In the genomic region with DNA sequence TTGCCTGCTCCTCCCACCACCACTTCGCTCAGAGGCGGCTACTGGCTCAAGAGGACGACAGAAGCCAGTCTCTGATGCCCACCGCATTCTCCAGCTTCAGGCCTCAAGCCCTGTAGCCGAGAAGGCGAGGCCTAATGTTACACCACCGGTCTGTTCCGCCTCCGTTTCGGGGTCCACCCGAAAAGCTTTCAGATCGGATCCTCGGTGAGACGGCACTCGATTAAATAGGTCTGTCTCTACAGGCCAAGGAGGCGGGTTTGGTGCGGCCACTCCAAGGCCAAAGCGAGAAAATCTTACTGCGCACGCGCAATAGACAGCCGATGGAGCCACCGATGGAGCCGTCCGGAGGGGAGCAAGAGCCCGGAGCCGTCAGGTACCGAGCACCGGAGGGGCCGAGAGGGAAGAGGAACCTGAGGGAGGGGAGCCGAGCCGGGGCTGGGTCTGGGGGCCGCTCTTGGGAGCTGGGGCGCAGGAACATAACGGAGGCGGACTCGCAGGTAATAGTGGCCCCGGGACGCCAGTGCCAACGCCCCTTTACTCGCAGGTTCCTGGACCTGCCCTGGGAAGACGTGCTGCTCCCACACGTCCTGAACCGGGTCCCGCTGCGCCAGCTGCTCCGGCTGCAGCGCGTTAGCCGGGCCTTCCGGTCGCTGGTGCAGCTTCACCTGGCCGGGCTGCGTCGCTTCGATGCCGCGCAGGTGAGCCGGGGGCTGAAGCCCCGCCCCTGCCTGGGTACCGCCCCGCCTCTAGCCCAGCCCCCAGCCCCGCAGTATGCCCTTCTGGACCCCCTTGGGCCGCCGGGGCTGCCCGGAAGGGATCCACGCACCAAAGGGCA, we compare ENCODE assay signal across 1 cellular context.
A peak's percentile ranks its signal among the peaks of the same experiment; 100 is the strongest.
TF ChIP-seq lines count a peak whose summit lies in the region.

A gene with protein sequence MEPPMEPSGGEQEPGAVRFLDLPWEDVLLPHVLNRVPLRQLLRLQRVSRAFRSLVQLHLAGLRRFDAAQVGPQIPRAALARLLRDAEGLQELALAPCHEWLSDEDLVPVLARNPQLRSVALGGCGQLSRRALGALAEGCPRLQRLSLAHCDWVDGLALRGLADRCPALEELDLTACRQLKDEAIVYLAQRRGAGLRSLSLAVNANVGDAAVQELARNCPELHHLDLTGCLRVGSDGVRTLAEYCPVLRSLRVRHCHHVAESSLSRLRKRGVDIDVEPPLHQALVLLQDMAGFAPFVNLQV (plus strand): TSS at position 27 of the 835 bp plus-strand sequence. CDS start 294 bp downstream, at position 321.

TF ChIP-seq in K562, 482 proteins besides CTCF, POLR2A, EP300 and RAD21 (continued from another document and continues in another):
- TF ChIP-seq, protein P1, sequence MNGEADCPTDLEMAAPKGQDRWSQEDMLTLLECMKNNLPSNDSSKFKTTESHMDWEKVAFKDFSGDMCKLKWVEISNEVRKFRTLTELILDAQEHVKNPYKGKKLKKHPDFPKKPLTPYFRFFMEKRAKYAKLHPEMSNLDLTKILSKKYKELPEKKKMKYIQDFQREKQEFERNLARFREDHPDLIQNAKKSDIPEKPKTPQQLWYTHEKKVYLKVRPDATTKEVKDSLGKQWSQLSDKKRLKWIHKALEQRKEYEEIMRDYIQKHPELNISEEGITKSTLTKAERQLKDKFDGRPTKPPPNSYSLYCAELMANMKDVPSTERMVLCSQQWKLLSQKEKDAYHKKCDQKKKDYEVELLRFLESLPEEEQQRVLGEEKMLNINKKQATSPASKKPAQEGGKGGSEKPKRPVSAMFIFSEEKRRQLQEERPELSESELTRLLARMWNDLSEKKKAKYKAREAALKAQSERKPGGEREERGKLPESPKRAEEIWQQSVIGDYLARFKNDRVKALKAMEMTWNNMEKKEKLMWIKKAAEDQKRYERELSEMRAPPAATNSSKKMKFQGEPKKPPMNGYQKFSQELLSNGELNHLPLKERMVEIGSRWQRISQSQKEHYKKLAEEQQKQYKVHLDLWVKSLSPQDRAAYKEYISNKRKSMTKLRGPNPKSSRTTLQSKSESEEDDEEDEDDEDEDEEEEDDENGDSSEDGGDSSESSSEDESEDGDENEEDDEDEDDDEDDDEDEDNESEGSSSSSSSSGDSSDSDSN (IDR thresholded peaks at IDR 0.05; ENCODE audit: borderline replicate concordance in 1 of 2, low read depth in 2 of 2, low read length in 2 of 2): 0 out of 4 replicates have a peak, but pooled peaks of 1 of the 2 experiments have one; percentile 21
- peak; percentile 64 for TF ChIP-seq TBP (optimal IDR thresholded peaks at IDR 0.05; ENCODE audit: low read depth, low read length)
- no peak for TF ChIP-seq FIP1L1 (IDR thresholded peaks at IDR 0.05; ENCODE audit: low read depth, low read length, poor library complexity, severe bottlenecking)
- TF ChIP-seq, protein P2, sequence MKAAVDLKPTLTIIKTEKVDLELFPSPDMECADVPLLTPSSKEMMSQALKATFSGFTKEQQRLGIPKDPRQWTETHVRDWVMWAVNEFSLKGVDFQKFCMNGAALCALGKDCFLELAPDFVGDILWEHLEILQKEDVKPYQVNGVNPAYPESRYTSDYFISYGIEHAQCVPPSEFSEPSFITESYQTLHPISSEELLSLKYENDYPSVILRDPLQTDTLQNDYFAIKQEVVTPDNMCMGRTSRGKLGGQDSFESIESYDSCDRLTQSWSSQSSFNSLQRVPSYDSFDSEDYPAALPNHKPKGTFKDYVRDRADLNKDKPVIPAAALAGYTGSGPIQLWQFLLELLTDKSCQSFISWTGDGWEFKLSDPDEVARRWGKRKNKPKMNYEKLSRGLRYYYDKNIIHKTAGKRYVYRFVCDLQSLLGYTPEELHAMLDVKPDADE (conservative IDR thresholded peaks at IDR 0.05; ENCODE audit: control insufficient read depth, low read depth, low read length): 0 out of 2 replicates have a peak, but pooled peaks have one; percentile 47
- TF ChIP-seq BCOR (IDR thresholded peaks at IDR 0.05): peak; percentile 36; the same call in 1 of the 2 replicates
- TF ChIP-seq, protein P3, sequence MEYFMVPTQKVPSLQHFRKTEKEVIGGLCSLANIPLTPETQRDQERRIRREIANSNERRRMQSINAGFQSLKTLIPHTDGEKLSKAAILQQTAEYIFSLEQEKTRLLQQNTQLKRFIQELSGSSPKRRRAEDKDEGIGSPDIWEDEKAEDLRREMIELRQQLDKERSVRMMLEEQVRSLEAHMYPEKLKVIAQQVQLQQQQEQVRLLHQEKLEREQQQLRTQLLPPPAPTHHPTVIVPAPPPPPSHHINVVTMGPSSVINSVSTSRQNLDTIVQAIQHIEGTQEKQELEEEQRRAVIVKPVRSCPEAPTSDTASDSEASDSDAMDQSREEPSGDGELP (CRISPR knock-in tag; IDR thresholded peaks at IDR 0.05; ENCODE audit: borderline replicate concordance): peak; percentile 86
- no peak for TF ChIP-seq JUNB (CRISPR knock-in tag; conservative IDR thresholded peaks at IDR 0.05)
- TF ChIP-seq, protein P4, sequence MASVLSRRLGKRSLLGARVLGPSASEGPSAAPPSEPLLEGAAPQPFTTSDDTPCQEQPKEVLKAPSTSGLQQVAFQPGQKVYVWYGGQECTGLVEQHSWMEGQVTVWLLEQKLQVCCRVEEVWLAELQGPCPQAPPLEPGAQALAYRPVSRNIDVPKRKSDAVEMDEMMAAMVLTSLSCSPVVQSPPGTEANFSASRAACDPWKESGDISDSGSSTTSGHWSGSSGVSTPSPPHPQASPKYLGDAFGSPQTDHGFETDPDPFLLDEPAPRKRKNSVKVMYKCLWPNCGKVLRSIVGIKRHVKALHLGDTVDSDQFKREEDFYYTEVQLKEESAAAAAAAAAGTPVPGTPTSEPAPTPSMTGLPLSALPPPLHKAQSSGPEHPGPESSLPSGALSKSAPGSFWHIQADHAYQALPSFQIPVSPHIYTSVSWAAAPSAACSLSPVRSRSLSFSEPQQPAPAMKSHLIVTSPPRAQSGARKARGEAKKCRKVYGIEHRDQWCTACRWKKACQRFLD (CRISPR knock-in tag; IDR thresholded peaks at IDR 0.05): no peak
- TF ChIP-seq MAZ (CRISPR knock-in tag; conservative IDR thresholded peaks at IDR 0.05 in 1 of 2, IDR thresholded peaks at IDR 0.05 in 1 of 2): peak; percentile 59 to 81; a peak in 3 of 4 replicates
- no peak for TF ChIP-seq KLF6 (CRISPR knock-in tag; IDR thresholded peaks at IDR 0.05; ENCODE audit: borderline replicate concordance)
- TF ChIP-seq ZNF197 (CRISPR knock-in tag; IDR thresholded peaks at IDR 0.05; ENCODE audit: low read depth): peak; percentile 63; the same call in 1 of the 2 replicates
- peak; percentile 21 for TF ChIP-seq HMGN3 (IDR thresholded peaks at IDR 0.05; ENCODE audit: borderline replicate concordance, extremely low read depth, insufficient read length, low read depth, low read length)
- TF ChIP-seq, protein P5, sequence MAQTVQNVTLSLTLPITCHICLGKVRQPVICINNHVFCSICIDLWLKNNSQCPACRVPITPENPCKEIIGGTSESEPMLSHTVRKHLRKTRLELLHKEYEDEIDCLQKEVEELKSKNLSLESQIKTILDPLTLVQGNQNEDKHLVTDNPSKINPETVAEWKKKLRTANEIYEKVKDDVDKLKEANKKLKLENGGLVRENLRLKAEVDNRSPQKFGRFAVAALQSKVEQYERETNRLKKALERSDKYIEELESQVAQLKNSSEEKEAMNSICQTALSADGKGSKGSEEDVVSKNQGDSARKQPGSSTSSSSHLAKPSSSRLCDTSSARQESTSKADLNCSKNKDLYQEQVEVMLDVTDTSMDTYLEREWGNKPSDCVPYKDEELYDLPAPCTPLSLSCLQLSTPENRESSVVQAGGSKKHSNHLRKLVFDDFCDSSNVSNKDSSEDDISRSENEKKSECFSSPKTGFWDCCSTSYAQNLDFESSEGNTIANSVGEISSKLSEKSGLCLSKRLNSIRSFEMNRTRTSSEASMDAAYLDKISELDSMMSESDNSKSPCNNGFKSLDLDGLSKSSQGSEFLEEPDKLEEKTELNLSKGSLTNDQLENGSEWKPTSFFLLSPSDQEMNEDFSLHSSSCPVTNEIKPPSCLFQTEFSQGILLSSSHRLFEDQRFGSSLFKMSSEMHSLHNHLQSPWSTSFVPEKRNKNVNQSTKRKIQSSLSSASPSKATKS (CRISPR knock-in tag; IDR thresholded peaks at IDR 0.05): 0 out of 2 replicates have a peak, but pooled peaks have one; percentile 5
- TF ChIP-seq CBX1 (IDR thresholded peaks at IDR 0.05; ENCODE audit: low read depth): no peak
- TF ChIP-seq FOXJ2 (tag; IDR thresholded peaks at IDR 0.05): no peak
- TF ChIP-seq LARP7 (IDR thresholded peaks at IDR 0.05): 0 out of 2 replicates have a peak, but pooled peaks have one; percentile 76
- no peak for TF ChIP-seq HNRNPH1 (optimal IDR thresholded peaks at IDR 0.05; ENCODE audit: low read depth, low read length)
- peak; percentile 55 for TF ChIP-seq RBBP5 (IDR thresholded peaks at IDR 0.05; ENCODE audit: borderline replicate concordance, insufficient read depth, low read length, poor library complexity, severe bottlenecking)
- no peak for TF ChIP-seq ZNF79 (CRISPR knock-in tag; IDR thresholded peaks at IDR 0.05; ENCODE audit: low read depth)
- TF ChIP-seq NONO (IDR thresholded peaks at IDR 0.05; ENCODE audit: low read depth in 2 of 2, low read length in 1 of 2): no peak
- TF ChIP-seq ZNF354B (CRISPR knock-in tag; IDR thresholded peaks at IDR 0.05): no peak
- TF ChIP-seq, protein P6, sequence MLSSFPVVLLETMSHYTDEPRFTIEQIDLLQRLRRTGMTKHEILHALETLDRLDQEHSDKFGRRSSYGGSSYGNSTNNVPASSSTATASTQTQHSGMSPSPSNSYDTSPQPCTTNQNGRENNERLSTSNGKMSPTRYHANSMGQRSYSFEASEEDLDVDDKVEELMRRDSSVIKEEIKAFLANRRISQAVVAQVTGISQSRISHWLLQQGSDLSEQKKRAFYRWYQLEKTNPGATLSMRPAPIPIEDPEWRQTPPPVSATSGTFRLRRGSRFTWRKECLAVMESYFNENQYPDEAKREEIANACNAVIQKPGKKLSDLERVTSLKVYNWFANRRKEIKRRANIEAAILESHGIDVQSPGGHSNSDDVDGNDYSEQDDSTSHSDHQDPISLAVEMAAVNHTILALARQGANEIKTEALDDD (IDR thresholded peaks at IDR 0.05): no peak
- TF ChIP-seq PRMT5 (CRISPR knock-in tag; IDR thresholded peaks at IDR 0.05): no peak
- TF ChIP-seq FOXM1 (IDR thresholded peaks at IDR 0.05; ENCODE audit: low read depth): peak; percentile 65; the same call in 1 of the 2 replicates
- no peak for TF ChIP-seq FOXM1 (CRISPR knock-in tag; IDR thresholded peaks at IDR 0.05; ENCODE audit: low read depth)
- peak; percentile 91 to 93 for TF ChIP-seq NRF1 (conservative IDR thresholded peaks at IDR 0.05 in 1 of 2, IDR thresholded peaks at IDR 0.05 in 1 of 2)
- TF ChIP-seq ATF7 (IDR thresholded peaks at IDR 0.05): peak; percentile 61
- TF ChIP-seq TFAM (CRISPR knock-in tag; conservative IDR thresholded peaks at IDR 0.05): no peak
- TF ChIP-seq MEIS2 (IDR thresholded peaks at IDR 0.05; ENCODE audit: partially characterized antibody): peak; percentile 61
- no peak for TF ChIP-seq SAFB2 (IDR thresholded peaks at IDR 0.05; ENCODE audit: borderline replicate concordance, low read depth, low read length, severe bottlenecking)
- no peak for TF ChIP-seq ATF1 (CRISPR knock-in tag; IDR thresholded peaks at IDR 0.05)
- TF ChIP-seq ATF1 (tag; IDR thresholded peaks at IDR 0.05): peak; percentile 61; the same call in 1 of the 2 replicates
- no peak; the same call in 1 of the 2 replicates for TF ChIP-seq ZNF407 (IDR thresholded peaks at IDR 0.05; ENCODE audit: low read depth)
- TF ChIP-seq ILK (tag; IDR thresholded peaks at IDR 0.05; ENCODE audit: borderline replicate concordance, low read depth): no peak
- TF ChIP-seq CC2D1A (IDR thresholded peaks at IDR 0.05): no peak
- no peak for TF ChIP-seq MXI1 (IDR thresholded peaks at IDR 0.05; ENCODE audit: low read depth, low read length)
- 0 out of 2 replicates have a peak, but pooled peaks have one; percentile 31 for TF ChIP-seq NFRKB (IDR thresholded peaks at IDR 0.05; ENCODE audit: low read depth)
- no peak for TF ChIP-seq FOXA3 (CRISPR knock-in tag; conservative IDR thresholded peaks at IDR 0.05 in 1 of 2, IDR thresholded peaks at IDR 0.05 in 1 of 2)
- TF ChIP-seq ZNF232 (CRISPR knock-in tag; IDR thresholded peaks at IDR 0.05): no peak
- TF ChIP-seq CBX5 (IDR thresholded peaks at IDR 0.05; ENCODE audit: borderline replicate concordance, low read depth): no peak
